Comparison of ENCODE assay signal across 17 cellular contexts in genomic region chr11:26584818-26585217, GRCh38. TPM values are rescaled to one million over a fixed set of nuclear protein-coding genes. Genes with fewer than 3 reads are reported as not detected.
DNase-seq lines count a peak whose midpoint lies in the region; ATAC-seq and TF ChIP-seq lines count a peak whose summit lies in the region.
"Had no signal": no experiment of that assay in that cellular context is flagged by ENCODE, and none has a peak within 500 bp of the region (broad histone marks: within the 10 kb centered on the region; RNA-seq: fewer than 3 reads in every experiment).

No MANE protein-coding gene starts in this region.

- no peaks in the 10 kb centered on the region for H3K27me3 Mint-ChIP-seq in activated naive CD4-positive, alpha-beta T cell treated with anti-CD3 and anti-CD28 coated beads, Interleukin-2, amount 10 ng/mL, durations not matched to agents 7 days and 5 days
- H3K27me3 Mint-ChIP-seq: CD4-positive, alpha-beta memory T cell; IgD-negative memory B cell had no signal

- peaks cover 4 to 11% of the 10 kb centered on the region in 2 donors for H3K9me3 Mint-ChIP-seq in activated naive CD4-positive, alpha-beta T cell treated with anti-CD3 and anti-CD28 coated beads, Interleukin-2, amount 50 U/mL, for 72 hours
- peaks cover 14% of the 10 kb centered on the region for H3K9me3 Mint-ChIP-seq in activated naive CD4-positive, alpha-beta T cell treated with anti-CD3 and anti-CD28 coated beads, Interleukin-2, amount 10 ng/mL, durations not matched to agents 7 days and 5 days

- TF ChIP-seq POLR2A in thyroid gland (IDR thresholded peaks at IDR 0.05) = no peak

- H3K36me3 ChIP-seq in thyroid gland = no peaks in the 10 kb centered on the region

- H3K4me1 ChIP-seq in thyroid gland = peaks cover 30 to 40% of the 10 kb centered on the region in 2 donors

- intact Hi-C loops in thyroid gland (cut with DNase I) = no loop called here

- no peak for TF ChIP-seq CTCF in epithelial cell of esophagus (IDR thresholded peaks at IDR 0.05; ENCODE audit: insufficient read depth, low read depth, low read length, missing control alignments)
- TF ChIP-seq CTCF in thyroid gland (IDR thresholded peaks at IDR 0.05) = no peak

- ATAC-seq in HG03432 (IDR thresholded peaks at IDR 0.05; ENCODE audit: unreplicated experiment) = peak; percentile 53
- ATAC-seq in activated naive CD4-positive, alpha-beta T cell treated with anti-CD3 and anti-CD28 coated beads, Interleukin-2, amount 50 U/mL, for 72 hours = no peak
- ATAC-seq in GM21825 (IDR thresholded peaks at IDR 0.05; ENCODE audit: unreplicated experiment) = no peak
- ATAC-seq: Right ventricle myocardium inferior had no signal

- H3K27me3 ChIP-seq in thyroid gland = no peaks in the 10 kb centered on the region

- H3K36me3 Mint-ChIP-seq in activated naive CD4-positive, alpha-beta T cell treated with anti-CD3 and anti-CD28 coated beads, Interleukin-2, amount 50 U/mL, for 72 hours = no peaks in the 10 kb centered on the region
- H3K36me3 Mint-ChIP-seq in activated naive CD4-positive, alpha-beta T cell treated with anti-CD3 and anti-CD28 coated beads, Interleukin-2, amount 10 ng/mL, durations not matched to agents 7 days and 5 days = no peaks in the 10 kb centered on the region
- H3K36me3 Mint-ChIP-seq: CD4-positive, alpha-beta memory T cell; IgD-negative memory B cell had no signal

- H3K27ac Mint-ChIP-seq in activated naive CD4-positive, alpha-beta T cell treated with anti-CD3 and anti-CD28 coated beads, Interleukin-2, amount 50 U/mL, for 72 hours = no peak overlapping the region
- H3K27ac Mint-ChIP-seq in activated naive CD4-positive, alpha-beta T cell treated with anti-CD3 and anti-CD28 coated beads, Interleukin-2, amount 10 ng/mL, durations not matched to agents 7 days and 5 days = no peak overlapping the region
- H3K27ac Mint-ChIP-seq: CD4-positive, alpha-beta memory T cell; IgD-negative memory B cell had no signal

- CTCF ChIA-PET in activated naive CD4-positive, alpha-beta T cell treated with anti-CD3 and anti-CD28 coated beads, Interleukin-2, amount 10 ng/mL, durations not matched to agents 7 days and 5 days (lab: Charles Lee) = no interaction called here

- DNase-seq in NCI-H510A treated with DMSO at 0.1 percent for 48 hours (lab: John Stamatoyannopoulos, UW) (peak; percentile 5), NCI-H510A (lab: John Stamatoyannopoulos, UW) (no peak), epithelial cell of esophagus (ENCODE audit: low read depth) (peak; percentile 75), thyroid gland (no peak)
- no peak for DNase-seq in activated naive CD4-positive, alpha-beta T cell treated with anti-CD3 and anti-CD28 coated beads, Interleukin-2, amount 50 U/mL, for 72 hours (ENCODE audit: low spot score in 2 of 2)
- DNase-seq in activated naive CD4-positive, alpha-beta T cell treated with anti-CD3 and anti-CD28 coated beads, Interleukin-2, amount 10 ng/mL, durations not matched to agents 7 days and 5 days = no peak
- DNase-seq: CD4-positive, alpha-beta memory T cell; GF-D8; H7; Kasumi-1; NCI-H1105 treated with DMSO at 0.1 percent for 48 hours; NCI-H2029; NCI-H524 had no signal

- H3K9me3 ChIP-seq in thyroid gland = no peaks in the 10 kb centered on the region

- peak overlapping the region; percentile 76 to 96 (median 87) for H3K27ac ChIP-seq in thyroid gland

- H3K4me1 Mint-ChIP-seq in activated naive CD4-positive, alpha-beta T cell treated with anti-CD3 and anti-CD28 coated beads, Interleukin-2, amount 10 ng/mL, durations not matched to agents 7 days and 5 days = no peaks in the 10 kb centered on the region
- H3K4me1 Mint-ChIP-seq: CD4-positive, alpha-beta memory T cell; IgD-negative memory B cell had no signal

- no peak overlapping the region for H3K4me3 ChIP-seq in epithelial cell of esophagus (ENCODE audit: low read length)
- no peak overlapping the region for H3K4me3 ChIP-seq in thyroid gland (replicated peaks in 1 of 3)

- no peak overlapping the region for H3K4me3 Mint-ChIP-seq in activated naive CD4-positive, alpha-beta T cell treated with anti-CD3 and anti-CD28 coated beads, Interleukin-2, amount 10 ng/mL, durations not matched to agents 7 days and 5 days
- H3K4me3 Mint-ChIP-seq: CD4-positive, alpha-beta memory T cell; IgD-negative memory B cell had no signal

RNA-seq across cellular contexts. Expression of gene MUC15, which starts 12.8 kb away (rescaled TPM):
- total RNA-seq in thyroid gland = 100 to 1,000 TPM in 3 of 4 donors, 10 to 100 TPM in 1; 90.5 to 169 (median 139) TPM
- not detected for total RNA-seq in activated naive CD4-positive, alpha-beta T cell treated with anti-CD3 and anti-CD28 coated beads, Interleukin-2, amount 50 U/mL, for 72 hours
- total RNA-seq: CD4-positive, alpha-beta memory T cell; H7; Right ventricle myocardium inferior had no signal

Comparison
In these comparisons a context has a peak if more than half of its experiments do, and no peak if none do; other contexts are left out.
1. DNase-seq: peak in NCI-H510A treated with DMSO at 0.1 percent for 48 hours (single experiment) and epithelial cell of esophagus (single experiment); none in NCI-H510A (single experiment), thyroid gland (0 of 2), activated naive CD4-positive, alpha-beta T cell treated with anti-CD3 and anti-CD28 coated beads, Interleukin-2, amount 50 U/mL, for 72 hours (0 of 2) and activated naive CD4-positive, alpha-beta T cell treated with anti-CD3 and anti-CD28 coated beads, Interleukin-2, amount 10 ng/mL, durations not matched to agents 7 days and 5 days (single experiment).
2. RNA of gene MUC15, which starts 12.8 kb away (total RNA-seq): 90.5 to 169 TPM in thyroid gland; not detected in activated naive CD4-positive, alpha-beta T cell treated with anti-CD3 and anti-CD28 coated beads, Interleukin-2, amount 50 U/mL, for 72 hours; every median in the first group is over 10 times any median in the second.